ENCODE assay signal across 18 cellular contexts in genomic region chr12:116044181-116044580, GRCh38.
DNase-seq lines count a peak whose midpoint lies in the region; ATAC-seq and TF ChIP-seq lines count a peak whose summit lies in the region.
"Had no signal": no experiment of that assay in that cellular context is flagged by ENCODE, and none has a peak within 500 bp of the region (broad histone marks: within the 10 kb centered on the region; RNA-seq: fewer than 3 reads in every experiment).

No MANE protein-coding gene starts in this region.

- H3K4me3 Mint-ChIP-seq in brain = peak overlapping the region in 4 of 5 experiments; percentile 0 to 78 (median 46)
- H3K4me3 Mint-ChIP-seq: activated naive CD8-positive, alpha-beta T cell; activated T-cell treated with anti-CD3 and anti-CD28 coated beads, Interleukin-2, amount 50 U/mL, for 4 hours; CD8-positive, alpha-beta memory T cell; dendritic cell treated with granulocyte-macrophage colony-stimulating factor and Interleukin-4, amounts not matched to agents 40 ng/mL and 50 ng/mL, for 4 days had no signal

- CTCF ChIA-PET in Panc1 (lab: Charles Lee) = no interaction called here

- H3K36me3 ChIP-seq in Panc1 (ENCODE audit: control insufficient read depth, insufficient read depth, low read length) = no peaks in the 10 kb centered on the region
- H3K36me3 ChIP-seq in psoas muscle (ENCODE audit: insufficient read depth in 1 of 2, low read depth in 1 of 2) = no peaks in the 10 kb centered on the region

- H3K27me3 Mint-ChIP-seq in brain = no peaks in the 10 kb centered on the region
- H3K27me3 Mint-ChIP-seq: activated naive CD8-positive, alpha-beta T cell; CD8-positive, alpha-beta memory T cell; dendritic cell treated with granulocyte-macrophage colony-stimulating factor and Interleukin-4, amounts not matched to agents 40 ng/mL and 50 ng/mL, for 4 days had no signal

- in situ Hi-C loops in Panc1 (cut with HindIII; ENCODE audit: low pct_unique_long_range_greater_than_20kb, low sequenced_read_pairs) = no loop called here

- H3K36me3 Mint-ChIP-seq in brain = peaks cover 8% of the 10 kb centered on the region
- H3K36me3 Mint-ChIP-seq: activated naive CD8-positive, alpha-beta T cell had no signal

- whole genome bisulfite sequencing in psoas muscle, 3 donors = 46 to 63% (median 48%) methylated on average over 3 of the region's 3 CpGs

- H3K4me1 Mint-ChIP-seq in brain = peaks cover 80% of the 10 kb centered on the region

- POLR2A ChIA-PET in Panc1 (lab: Charles Lee) = no interaction called here

- DNase-seq in Panc1 (ENCODE audit: low read depth, low spot score) (no peak), left colon (no peak), psoas muscle (no peak), mucosa of gallbladder (ENCODE audit: low spot score) (no peak), EL (no peak), NCI-H2196 treated with DMSO at 0.1 percent for 48 hours (lab: John Stamatoyannopoulos, UW; ENCODE audit: unreplicated experiment) (no peak)
- DNase-seq: activated CD4-positive, CD25-positive, alpha-beta regulatory T cell; activated T-cell treated with anti-CD3 and anti-CD28 coated beads, Interleukin-2, amount 50 U/mL, for 4 hours; CD8-positive, alpha-beta memory T cell; DMS53; kidney glomerular epithelial cell; NCI-H187 treated with DMSO at 0.1 percent for 48 hours; stimulated activated CD4-positive, alpha-beta T cell treated with anti-CD3 and anti-CD28 coated beads, Interleukin-12 subunit alpha, Interleukin-12 subunit beta, amount 100 ng/mL, for 4 hours; T1000 had no signal

- intact Hi-C loops in Panc1 (cut with micrococcal nuclease; ENCODE audit: unreplicated experiment) (no loop called here), left colon (cut with DNase I, micrococcal nuclease) (no loop called here), psoas muscle (cut with DNase I) (no loop called here)

- H3K4me3 ChIP-seq in Panc1 (ENCODE audit: low read depth in 2 of 2, low read length in 2 of 2) (no peak overlapping the region), psoas muscle (no peak overlapping the region)
- H3K4me3 ChIP-seq: GM12878 had no signal

- ATAC-seq in Panc1 (no peak), left colon (peak; percentile 46), psoas muscle (no peak)
- ATAC-seq: activated T-cell treated with anti-CD3 and anti-CD28 coated beads, Interleukin-2, amount 50 U/mL, for 4 hours; GM12878 had no signal

- H3K9me3 Mint-ChIP-seq in brain = no peaks in the 10 kb centered on the region
- H3K9me3 Mint-ChIP-seq: activated T-cell treated with anti-CD3 and anti-CD28 coated beads, Interleukin-2, amount 50 U/mL, for 4 hours; CD8-positive, alpha-beta memory T cell; dendritic cell treated with granulocyte-macrophage colony-stimulating factor and Interleukin-4, amounts not matched to agents 40 ng/mL and 50 ng/mL, for 4 days had no signal

- H3K27ac Mint-ChIP-seq in brain = peak overlapping the region in 4 of 5 experiments; percentile 37 to 90 (median 81)
- H3K27ac Mint-ChIP-seq: activated naive CD8-positive, alpha-beta T cell; dendritic cell treated with granulocyte-macrophage colony-stimulating factor and Interleukin-4, amounts not matched to agents 40 ng/mL and 50 ng/mL, for 4 days had no signal

- H3K27ac ChIP-seq in Panc1 (ENCODE audit: low read length) = peak overlapping the region; percentile 53
- H3K27ac ChIP-seq in psoas muscle = peak overlapping the region; percentile 23

- TF ChIP-seq CTCF in Panc1 (IDR thresholded peaks at IDR 0.05) (no peak), brain (conservative IDR thresholded peaks at IDR 0.05) (no peak), psoas muscle (IDR thresholded peaks at IDR 0.05) (no peak)

- H3K27me3 ChIP-seq in Panc1 (ENCODE audit: control insufficient read depth, insufficient read depth, low read length) (no peaks in the 10 kb centered on the region), psoas muscle (ENCODE audit: insufficient read depth in 3 of 3, low read length in 2 of 3) (no peaks in the 10 kb centered on the region)

- BruUV-seq in Panc1 (replicated peaks; lab: Mats Ljungman, UMichigan) = no TSS peak

- H3K9me3 ChIP-seq in Panc1 (ENCODE audit: control insufficient read depth, insufficient read depth, low read depth, low read length) = no peaks in the 10 kb centered on the region
- H3K9me3 ChIP-seq in psoas muscle = no peaks in the 10 kb centered on the region

- H3K4me1 ChIP-seq in Panc1 (ENCODE audit: control insufficient read depth, insufficient read depth, low read length) = peaks cover 19% of the 10 kb centered on the region; the same call in 1 of the 2 replicates
- H3K4me1 ChIP-seq in psoas muscle = peaks cover 65% of the 10 kb centered on the region
